ENCODE assay signal across 17 cellular contexts in the genomic region with DNA sequence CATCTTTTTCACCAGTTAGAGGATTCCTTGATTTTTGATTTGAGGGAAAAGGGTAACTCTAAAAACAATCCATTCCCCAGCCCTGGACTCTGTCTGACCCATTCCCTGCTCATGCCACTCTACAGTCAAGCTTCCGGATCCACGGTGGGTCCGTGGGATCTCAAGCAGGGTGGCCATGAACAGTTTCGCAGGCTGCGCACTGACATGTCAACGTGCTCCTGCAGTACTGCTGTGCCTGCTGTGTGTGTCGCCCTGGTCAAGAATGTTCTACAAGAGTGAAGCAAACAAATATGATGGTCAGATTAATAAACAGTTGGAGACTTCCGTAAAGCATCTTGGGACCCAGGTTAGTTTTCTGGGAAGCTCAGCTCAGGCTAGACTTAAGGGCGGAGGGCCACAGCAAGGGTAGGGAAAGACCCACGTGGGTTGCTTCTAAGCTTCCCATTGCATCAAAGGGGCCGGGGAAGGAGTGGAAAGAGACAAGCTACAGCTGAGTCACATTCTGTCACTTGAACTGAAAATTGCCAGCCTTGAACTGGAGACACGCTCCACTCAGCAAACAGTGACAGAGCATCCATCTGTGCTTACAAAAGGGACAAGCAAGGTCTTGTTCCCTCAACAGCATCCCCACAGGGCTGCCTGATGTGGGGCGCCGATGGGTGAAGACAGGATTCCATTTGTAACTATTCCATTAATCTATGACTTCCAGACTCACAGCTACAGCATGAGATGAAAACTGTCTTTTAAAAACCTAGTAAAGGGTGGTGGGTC.
"Had no signal": no experiment of that assay in that cellular context is flagged by ENCODE, and none has a peak within 500 bp of the region (broad histone marks: within the 10 kb centered on the region; RNA-seq: fewer than 3 reads in every experiment).

No MANE protein-coding gene starts in this region.

- H3K4me1 ChIP-seq: left lung, testis, upper lobe of right lung had no signal

- H3K36me3 ChIP-seq: upper lobe of right lung had no signal

- H3K27ac ChIP-seq: coronary artery, esophagus squamous epithelium, left lung, testis, upper lobe of right lung had no signal

- H3K9me3 ChIP-seq: esophagus squamous epithelium, left lung, mucosa of descending colon, testis, upper lobe of right lung had no signal

- H3K27me3 ChIP-seq: esophagus squamous epithelium, left lung, testis, upper lobe of right lung had no signal

- DNase-seq: activated CD4-positive, CD25-positive, alpha-beta regulatory T cell treated with anti-CD3 and anti-CD28 coated beads, Interleukin-2, amount 50 U/mL, for 72 hours; activated naive CD4-positive, alpha-beta T cell treated with anti-CD3 and anti-CD28 coated beads for 36 hours; effector CD4-positive, alpha-beta T cell; esophagus squamous epithelium; left lung; mammary epithelial cell; mucosa of descending colon; naive thymus-derived CD8-positive, alpha-beta T cell; right cardiac atrium; small intestine; stimulated activated CD4-positive, alpha-beta T cell treated with anti-CD3 and anti-CD28 coated beads, Interleukin-4, amount 100 ng/mL, for 24 hours; stimulated activated naive CD8-positive, alpha-beta T cell treated with anti-CD3 and anti-CD28 coated beads, Interleukin-15, Interleukin-2, amounts not matched to agents 100 U/mL and 50 U/mL, for 24 hours; T-cell; T1000; testis; upper lobe of right lung had no signal

- H3K4me3 ChIP-seq: coronary artery, esophagus squamous epithelium, left lung, mucosa of descending colon, testis, upper lobe of right lung had no signal
